ENCODE assay signal across 28 cellular contexts in genomic region chr7:3105856-3106255, GRCh38.
DNase-seq lines count a peak whose midpoint lies in the region; ATAC-seq, FAIRE-seq and TF ChIP-seq lines count a peak whose summit lies in the region.
"Had no signal": no experiment of that assay in that cellular context is flagged by ENCODE, and none has a peak within 500 bp of the region (broad histone marks: within the 10 kb centered on the region; RNA-seq: fewer than 3 reads in every experiment).

No MANE protein-coding gene starts in this region.

- DNase-seq in activated CD8-positive, alpha-beta memory T cell treated with anti-CD3 and anti-CD28 coated beads, Interleukin-2, amount 10 ng/mL, durations not matched to agents 7 days and 5 days = no peak
- DNase-seq in activated CD8-positive, alpha-beta memory T cell treated with anti-CD3 and anti-CD28 coated beads for 24 hours = no peak
- DNase-seq in CD8-positive, alpha-beta memory T cell = no peak
- no peak for DNase-seq in activated CD8-positive, alpha-beta T cell treated with anti-CD3 and anti-CD28 coated beads, Interleukin-2, amount 10 ng/mL, durations not matched to agents 7 days and 5 days
- DNase-seq in natural killer cell = no peak
- no peak for DNase-seq in GM19239 (ENCODE audit: insufficient read length, low spot score)
- DNase-seq in ureter (ENCODE audit: low spot score) = no peak
- DNase-seq in transverse colon = no peak
- DNase-seq: activated B cell treated with CpG ODN at 0.5 μM for 24 hours; AML-193; caudate nucleus; CD4-positive, alpha-beta T cell; cortex of kidney; DMS 273 treated with DMSO at 0.1 percent for 48 hours; erythroblast; glutamatergic neuron; GM23248; IMR-90; left ventricle myocardium superior; mesendoderm; NCI-H446; NCI-H748 treated with DMSO at 0.1 percent for 48 hours; SJCRH30; stimulated activated naive CD4-positive, alpha-beta T cell; SW 1271 had no signal

- intact Hi-C loops in natural killer cell (cut with micrococcal nuclease) = loop anchor here (1.0 to 5.0 kb wide), 3 partner anchors 38 to 124 kb away; no protein-coding TSS in a partner anchor
- intact Hi-C loops in transverse colon (cut with DNase I; ENCODE audit: low total_unique reads) = no loop called here

- peak overlapping the region; percentile 97 for H3K27ac Mint-ChIP-seq in activated CD8-positive, alpha-beta memory T cell treated with anti-CD3 and anti-CD28 coated beads, Interleukin-2, amount 10 ng/mL, durations not matched to agents 7 days and 5 days
- peak overlapping the region in 6 of 8 donors; percentile 56 to 91 (median 80) for H3K27ac Mint-ChIP-seq in CD8-positive, alpha-beta memory T cell
- H3K27ac Mint-ChIP-seq in activated CD8-positive, alpha-beta T cell treated with anti-CD3 and anti-CD28 coated beads, Interleukin-2, amount 10 ng/mL, durations not matched to agents 7 days and 5 days = peak overlapping the region; percentile 91
- H3K27ac Mint-ChIP-seq in natural killer cell = peak overlapping the region; percentile 94 to 95
- H3K27ac Mint-ChIP-seq: activated B cell treated with CpG ODN at 0.5 μM for 24 hours; CD4-positive, alpha-beta T cell had no signal

- no peaks in the 10 kb centered on the region for H3K27me3 ChIP-seq in CD8-positive, alpha-beta memory T cell (ENCODE audit: insufficient read depth, low read length, poor library complexity, severe bottlenecking)
- peaks cover 7% of the 10 kb centered on the region for H3K27me3 ChIP-seq in transverse colon
- H3K27me3 ChIP-seq: SJCRH30 had no signal

- no peaks in the 10 kb centered on the region for H3K27me3 Mint-ChIP-seq in activated CD8-positive, alpha-beta memory T cell treated with anti-CD3 and anti-CD28 coated beads, Interleukin-2, amount 10 ng/mL, durations not matched to agents 7 days and 5 days
- H3K27me3 Mint-ChIP-seq in CD8-positive, alpha-beta memory T cell = no peaks in the 10 kb centered on the region
- no peaks in the 10 kb centered on the region for H3K27me3 Mint-ChIP-seq in activated CD8-positive, alpha-beta T cell treated with anti-CD3 and anti-CD28 coated beads, Interleukin-2, amount 10 ng/mL, durations not matched to agents 7 days and 5 days (ENCODE audit: low read depth)
- H3K27me3 Mint-ChIP-seq in natural killer cell (ENCODE audit: low read depth in 2 of 2) = no peaks in the 10 kb centered on the region
- H3K27me3 Mint-ChIP-seq: CD4-positive, alpha-beta T cell had no signal

- H3K4me1 Mint-ChIP-seq in activated CD8-positive, alpha-beta memory T cell treated with anti-CD3 and anti-CD28 coated beads, Interleukin-2, amount 10 ng/mL, durations not matched to agents 7 days and 5 days = peaks cover 92% of the 10 kb centered on the region
- peaks cover 29 to 74% (median 52%) of the 10 kb centered on the region in 3 donors for H3K4me1 Mint-ChIP-seq in CD8-positive, alpha-beta memory T cell
- H3K4me1 Mint-ChIP-seq in activated CD8-positive, alpha-beta T cell treated with anti-CD3 and anti-CD28 coated beads, Interleukin-2, amount 10 ng/mL, durations not matched to agents 7 days and 5 days (ENCODE audit: low read depth) = peaks cover 97% of the 10 kb centered on the region
- peaks cover 74 to 92% of the 10 kb centered on the region in 2 donors for H3K4me1 Mint-ChIP-seq in natural killer cell
- H3K4me1 Mint-ChIP-seq: activated B cell treated with CpG ODN at 0.5 μM for 24 hours had no signal

- H3K4me1 ChIP-seq in CD8-positive, alpha-beta memory T cell (ENCODE audit: insufficient read depth, low read length) = peaks cover 56% of the 10 kb centered on the region
- H3K4me1 ChIP-seq in transverse colon = no peaks in the 10 kb centered on the region
- H3K4me1 ChIP-seq: parathyroid adenoma, SJCRH30 had no signal

- TF ChIP-seq POLR2A in transverse colon (IDR thresholded peaks at IDR 0.05) = no peak

- H3K9me3 ChIP-seq in CD8-positive, alpha-beta memory T cell (ENCODE audit: low read length) = no peaks in the 10 kb centered on the region
- H3K9me3 ChIP-seq in transverse colon = peaks cover 0 to 5% of the 10 kb centered on the region in 2 donors
- H3K9me3 ChIP-seq: SJCRH30 had no signal

- no peaks in the 10 kb centered on the region for H3K36me3 ChIP-seq in CD8-positive, alpha-beta memory T cell (ENCODE audit: insufficient read depth, low read length)
- H3K36me3 ChIP-seq in transverse colon = no peaks in the 10 kb centered on the region
- H3K36me3 ChIP-seq: SJCRH30 had no signal

- no peak for ATAC-seq in activated CD8-positive, alpha-beta memory T cell treated with anti-CD3 and anti-CD28 coated beads, Interleukin-2, amount 10 ng/mL, durations not matched to agents 7 days and 5 days
- ATAC-seq in activated CD8-positive, alpha-beta T cell treated with anti-CD3 and anti-CD28 coated beads, Interleukin-2, amount 10 ng/mL, durations not matched to agents 7 days and 5 days = no peak
- no peak for ATAC-seq in natural killer cell
- ATAC-seq: left ventricle myocardium superior had no signal

- no peak for TF ChIP-seq EP300 in transverse colon (IDR thresholded peaks at IDR 0.05; ENCODE audit: low read depth)

- in situ Hi-C loops in transverse colon (cut with MboI; ENCODE audit: low pct_ligation_motif_present in 1 of 4, low pct_unique_long_range_greater_than_20kb in 1 of 4, low sequenced_read_pairs in 3 of 4) = no loop called here

- H3K27ac ChIP-seq in CD8-positive, alpha-beta memory T cell (ENCODE audit: low read depth, low read length) = no peak overlapping the region
- H3K27ac ChIP-seq in transverse colon = no peak overlapping the region
- H3K27ac ChIP-seq: GM23248, parathyroid adenoma, SJCRH30 had no signal

- TF ChIP-seq CTCF in natural killer cell (IDR thresholded peaks at IDR 0.05) = no peak
- no peak for TF ChIP-seq CTCF in transverse colon (IDR thresholded peaks at IDR 0.05)

- H3K36me3 Mint-ChIP-seq in activated CD8-positive, alpha-beta memory T cell treated with anti-CD3 and anti-CD28 coated beads, Interleukin-2, amount 10 ng/mL, durations not matched to agents 7 days and 5 days = peaks cover 60% of the 10 kb centered on the region
- H3K36me3 Mint-ChIP-seq in CD8-positive, alpha-beta memory T cell = peaks cover 2 to 31% (median 4%) of the 10 kb centered on the region in 3 donors
- H3K36me3 Mint-ChIP-seq in activated CD8-positive, alpha-beta T cell treated with anti-CD3 and anti-CD28 coated beads, Interleukin-2, amount 10 ng/mL, durations not matched to agents 7 days and 5 days (ENCODE audit: low read depth) = peaks cover 62% of the 10 kb centered on the region
- H3K36me3 Mint-ChIP-seq in natural killer cell = peaks cover 6% of the 10 kb centered on the region

- peaks cover 7% of the 10 kb centered on the region for H3K9me3 Mint-ChIP-seq in activated CD8-positive, alpha-beta memory T cell treated with anti-CD3 and anti-CD28 coated beads, Interleukin-2, amount 10 ng/mL, durations not matched to agents 7 days and 5 days (ENCODE audit: low read depth)
- H3K9me3 Mint-ChIP-seq in CD8-positive, alpha-beta memory T cell = peaks cover 0 to 3% (median 0%) of the 10 kb centered on the region in 5 donors
- peaks cover 4% of the 10 kb centered on the region for H3K9me3 Mint-ChIP-seq in activated CD8-positive, alpha-beta T cell treated with anti-CD3 and anti-CD28 coated beads, Interleukin-2, amount 10 ng/mL, durations not matched to agents 7 days and 5 days (ENCODE audit: insufficient read depth)
- H3K9me3 Mint-ChIP-seq in natural killer cell = no peaks in the 10 kb centered on the region
- H3K9me3 Mint-ChIP-seq: CD4-positive, alpha-beta T cell had no signal

- CTCF ChIA-PET in activated CD8-positive, alpha-beta memory T cell treated with anti-CD3 and anti-CD28 coated beads, Interleukin-2, amount 10 ng/mL, durations not matched to agents 7 days and 5 days (lab: Charles Lee) = interaction anchor here (0.8 to 3.9 kb wide), 11 partner anchors 9 to 240 kb away, joined by 3 to 59 read pairs (median 7); no protein-coding TSS in a partner anchor
- CTCF ChIA-PET in CD8-positive, alpha-beta memory T cell (lab: Charles Lee) = interaction anchor here (1.5 to 2.0 kb wide), 2 partner anchors 11 to 49 kb away, joined by 5 to 6 read pairs; no protein-coding TSS in a partner anchor
- CTCF ChIA-PET in activated CD8-positive, alpha-beta T cell treated with anti-CD3 and anti-CD28 coated beads, Interleukin-2, amount 10 ng/mL, durations not matched to agents 7 days and 5 days (lab: Charles Lee) = interaction anchor here (0.6 to 5.6 kb wide), 10 partner anchors 10 to 64 kb away, joined by 3 to 60 read pairs (median 8); no protein-coding TSS in a partner anchor

- no peak overlapping the region for H3K4me3 ChIP-seq in CD8-positive, alpha-beta memory T cell (ENCODE audit: low read length)
- no peak overlapping the region for H3K4me3 ChIP-seq in transverse colon
- H3K4me3 ChIP-seq: GM23248, SJCRH30, skin epidermis had no signal

- FAIRE-seq in GM19239 (lab: Jason Lieb, UNC) = no peak
- FAIRE-seq: keratinocyte had no signal

- POLR2A ChIA-PET in CD8-positive, alpha-beta memory T cell (lab: Charles Lee) = no interaction called here
- POLR2A ChIA-PET in activated CD8-positive, alpha-beta T cell treated with anti-CD3 and anti-CD28 coated beads, Interleukin-2, amount 10 ng/mL, durations not matched to agents 7 days and 5 days (lab: Charles Lee) = interaction anchor here (0.8 to 2.6 kb wide), 7 partner anchors 9 to 202 kb away, joined by 4 to 15 read pairs (median 6); no protein-coding TSS in a partner anchor

- H3K4me3 Mint-ChIP-seq in activated CD8-positive, alpha-beta memory T cell treated with anti-CD3 and anti-CD28 coated beads, Interleukin-2, amount 10 ng/mL, durations not matched to agents 7 days and 5 days = peak overlapping the region; percentile 25
- peak overlapping the region in 3 of 7 donors; percentile 29 to 52 (median 36) for H3K4me3 Mint-ChIP-seq in CD8-positive, alpha-beta memory T cell
- peak overlapping the region; percentile 18 for H3K4me3 Mint-ChIP-seq in activated CD8-positive, alpha-beta T cell treated with anti-CD3 and anti-CD28 coated beads, Interleukin-2, amount 10 ng/mL, durations not matched to agents 7 days and 5 days
- peak overlapping the region; percentile 77 for H3K4me3 Mint-ChIP-seq in natural killer cell
- H3K4me3 Mint-ChIP-seq: activated B cell treated with CpG ODN at 0.5 μM for 24 hours; CD4-positive, alpha-beta T cell had no signal
